1 cellular context compared by ENCODE assay signal in genomic region chr7:97130417-97131139, GRCh38.
TF ChIP-seq lines count a peak whose summit lies in the region.

No MANE protein-coding gene starts in this region.

TF ChIP-seq in H1, 55 proteins besides CTCF, POLR2A, EP300 and RAD21:
- TF ChIP-seq CHD7 (IDR thresholded peaks at IDR 0.05; ENCODE audit: insufficient replicate concordance, low read length) = no peak
- TF ChIP-seq EGR1 (IDR thresholded peaks at IDR 0.05; ENCODE audit: borderline replicate concordance, low read depth, low read length) = no peak
- TF ChIP-seq POLR2AphosphoS5 (IDR thresholded peaks at IDR 0.05; ENCODE audit: low read depth, low read length) = no peak
- no peak for TF ChIP-seq HDAC6 (IDR thresholded peaks at IDR 0.05; ENCODE audit: low read depth, low read length)
- TF ChIP-seq SIRT6 (IDR thresholded peaks at IDR 0.05; ENCODE audit: low read length) = no peak
- no peak for TF ChIP-seq SP1 (IDR thresholded peaks at IDR 0.05; ENCODE audit: low read depth, low read length)
